ENCODE assay signal across 1 cellular context in genomic region chr20:53934421-53935352, GRCh38.
TF ChIP-seq lines count a peak whose summit lies in the region.

No MANE protein-coding gene starts in this region.

TF ChIP-seq in GM12878, 131 proteins besides CTCF, POLR2A, EP300 and RAD21 (continued from another document):
- TF ChIP-seq PKNOX1 (IDR thresholded peaks at IDR 0.05) (peak; percentile 98), CUX1 (IDR thresholded peaks at IDR 0.05; ENCODE audit: insufficient replicate concordance, low read depth, low read length) (peak; percentile 41), POLR2AphosphoS5 (IDR thresholded peaks at IDR 0.05; ENCODE audit: low read length) (peak; percentile 59; the same call in 1 of the 2 replicates), RELB (IDR thresholded peaks at IDR 0.05; ENCODE audit: low read depth) (peak; percentile 76; the same call in 1 of the 2 replicates), MTA2 (IDR thresholded peaks at IDR 0.05; ENCODE audit: low read depth) (0 out of 2 replicates have a peak, but pooled peaks have one; percentile 30), CBX5 (IDR thresholded peaks at IDR 0.05; ENCODE audit: low read depth) (no peak), ZNF274 (IDR thresholded peaks at IDR 0.05; ENCODE audit: insufficient read depth, insufficient read length) (no peak), E2F4 (IDR thresholded peaks at IDR 0.05; ENCODE audit: low read depth, low read length) (no peak), KLF5 (IDR thresholded peaks at IDR 0.05; ENCODE audit: partially characterized antibody) (peak; percentile 82), RUNX3 (IDR thresholded peaks at IDR 0.05; ENCODE audit: low read length) (peak; percentile 97), CBX3 (IDR thresholded peaks at IDR 0.05; ENCODE audit: borderline replicate concordance, low read depth) (no peak), ZBTB33 (IDR thresholded peaks at IDR 0.05) (no peak), PBX3 (IDR thresholded peaks at IDR 0.05; ENCODE audit: insufficient replicate concordance, low read depth, low read length) (peak; percentile 94)
